Comparison of ENCODE assay signal across 18 cellular contexts in the genomic region with DNA sequence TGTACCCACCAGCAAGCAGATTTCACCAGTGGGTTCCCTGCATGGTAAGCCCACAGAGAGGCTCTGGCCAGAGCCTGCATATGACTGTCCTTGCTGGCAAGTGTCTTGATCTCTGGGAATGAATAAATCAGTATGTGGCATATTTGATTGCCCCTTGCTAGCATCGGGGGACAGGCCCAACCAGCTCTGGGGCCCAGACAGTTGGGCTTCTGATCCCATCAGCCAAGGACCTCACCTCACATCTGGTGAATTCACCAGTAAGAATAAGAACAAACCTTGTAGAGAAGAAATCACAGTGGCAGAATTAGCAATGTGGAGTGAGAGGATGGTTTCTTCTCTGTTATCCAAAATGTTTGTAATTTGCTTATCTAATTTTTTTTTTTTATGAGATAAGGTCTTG. TPM values are rescaled to one million over a fixed set of nuclear protein-coding genes. Genes with fewer than 3 reads are reported as not detected.
DNase-seq lines count a peak whose midpoint lies in the region; ATAC-seq and TF ChIP-seq lines count a peak whose summit lies in the region.
"Had no signal": no experiment of that assay in that cellular context is flagged by ENCODE, and none has a peak within 500 bp of the region (broad histone marks: within the 10 kb centered on the region; RNA-seq: fewer than 3 reads in every experiment).

No MANE protein-coding gene starts in this region.

- 21 to 27% methylated on average over 1 of the region's 1 CpG for WGBS in GM23248 (ENCODE audit: low coverage in 1 of 2, low lambda C conversion rate in 2 of 2, missing lambda C conversion rate in 2 of 2), 2 experiments

- H3K9me3 ChIP-seq in GM23248 (ENCODE audit: low read depth): no peaks in the 10 kb centered on the region
- no peaks in the 10 kb centered on the region for H3K9me3 ChIP-seq in adipocyte (ENCODE audit: control insufficient read depth, low read length)
- no peaks in the 10 kb centered on the region for H3K9me3 ChIP-seq in muscle layer of colon (ENCODE audit: low read length)
- H3K9me3 ChIP-seq: BE2C had no signal

- no peak overlapping the region for H3K4me2 ChIP-seq in GM23248 (ENCODE audit: unreplicated experiment)

- TF ChIP-seq CTCF in type B pancreatic cell (conservative IDR thresholded peaks at IDR 0.05): no peak

- DNase-seq in GM23248 (no peak), adipocyte (ENCODE audit: low read depth) (no peak), type B pancreatic cell (ENCODE audit: extremely low spot score, unreplicated experiment) (no peak)
- DNase-seq: BE2C; CD4-positive, CD25-positive, alpha-beta regulatory T cell; COR-L47; GF-D8; NCI-H1092 treated with DMSO at 0.1 percent for 48 hours; NCI-H748 treated with DMSO at 0.1 percent for 48 hours; RPMI8226; SHP77 treated with DMSO at 0.1 percent for 48 hours had no signal

- no peaks in the 10 kb centered on the region for H3K36me3 Mint-ChIP-seq in type B pancreatic cell
- H3K36me3 Mint-ChIP-seq: CD4-positive, CD25-positive, alpha-beta regulatory T cell had no signal

- no peaks in the 10 kb centered on the region for H3K9me3 Mint-ChIP-seq in type B pancreatic cell
- H3K9me3 Mint-ChIP-seq: CD4-positive, CD25-positive, alpha-beta regulatory T cell had no signal

- H3K4me1 ChIP-seq in GM23248 (ENCODE audit: insufficient read depth) (peaks cover 43% of the 10 kb centered on the region), adipocyte (ENCODE audit: control insufficient read depth, insufficient read depth, low read length) (peaks cover 54% of the 10 kb centered on the region), muscle layer of colon (ENCODE audit: insufficient read depth, low read length) (peaks cover 86% of the 10 kb centered on the region)

- peak overlapping the region; percentile 15 for H3K27ac Mint-ChIP-seq in type B pancreatic cell
- H3K27ac Mint-ChIP-seq: CD4-positive, CD25-positive, alpha-beta regulatory T cell had no signal

- H3K4me3 Mint-ChIP-seq in type B pancreatic cell: no peak overlapping the region
- H3K4me3 Mint-ChIP-seq: CD4-positive, CD25-positive, alpha-beta regulatory T cell had no signal

- no peaks in the 10 kb centered on the region for H3K79me2 ChIP-seq in GM23248 (ENCODE audit: insufficient read depth)

- no peaks in the 10 kb centered on the region for H3K9me2 ChIP-seq in GM23248 (ENCODE audit: insufficient read depth)

- no peak overlapping the region for H3K27ac ChIP-seq in GM23248
- H3K27ac ChIP-seq in muscle layer of colon (ENCODE audit: low read depth, low read length): peak overlapping the region; percentile 35

- ATAC-seq in GM21381 (IDR thresholded peaks at IDR 0.05; ENCODE audit: unreplicated experiment) (no peak), GM21717 (IDR thresholded peaks at IDR 0.05; ENCODE audit: unreplicated experiment) (no peak), GM21367 (IDR thresholded peaks at IDR 0.05; ENCODE audit: unreplicated experiment) (no peak)
- ATAC-seq: K562 had no signal

- H3K9ac ChIP-seq in GM23248: 0 out of 2 replicates have a peak overlapping the region, but pooled peaks have one; percentile 30
- H3K9ac ChIP-seq in adipocyte (ENCODE audit: low read length): peak overlapping the region; percentile 88
- H3K9ac ChIP-seq in muscle layer of colon (ENCODE audit: low read length): no peak overlapping the region

- peaks cover 10% of the 10 kb centered on the region; the same call in 1 of the 2 replicates for H3F3A ChIP-seq in GM23248 (ENCODE audit: insufficient read depth)

- peaks cover 35% of the 10 kb centered on the region for H3K4me1 Mint-ChIP-seq in type B pancreatic cell (ENCODE audit: unreplicated experiment)
- H3K4me1 Mint-ChIP-seq: CD4-positive, CD25-positive, alpha-beta regulatory T cell had no signal

- no peaks in the 10 kb centered on the region for H3K27me3 ChIP-seq in GM23248 (replicated peaks; ENCODE audit: insufficient read depth)
- H3K27me3 ChIP-seq in adipocyte (replicated peaks; ENCODE audit: control insufficient read depth, insufficient read depth, low read length): no peaks in the 10 kb centered on the region
- no peaks in the 10 kb centered on the region for H3K27me3 ChIP-seq in muscle layer of colon (ENCODE audit: control insufficient read depth in 1 of 2, insufficient read depth in 2 of 2, low read length in 2 of 2)
- H3K27me3 ChIP-seq: BE2C had no signal

- H3K36me3 ChIP-seq in GM23248 (ENCODE audit: low read depth) (no peaks in the 10 kb centered on the region), adipocyte (ENCODE audit: control insufficient read depth, insufficient read depth, low read length, severe bottlenecking) (no peaks in the 10 kb centered on the region), muscle layer of colon (ENCODE audit: insufficient read depth, low read length) (no peaks in the 10 kb centered on the region)
- H3K36me3 ChIP-seq: BE2C had no signal

- H3K4me3 ChIP-seq in GM23248: no peak overlapping the region
- no peak overlapping the region for H3K4me3 ChIP-seq in adipocyte (ENCODE audit: low read length)
- H3K4me3 ChIP-seq in muscle layer of colon (ENCODE audit: low read depth in 1 of 2, low read length in 2 of 2): no peak overlapping the region
- H3K4me3 ChIP-seq: K562 had no signal

- H4K20me1 ChIP-seq in GM23248 (ENCODE audit: insufficient read depth): no peaks in the 10 kb centered on the region

- H2AFZ ChIP-seq in GM23248: no peak overlapping the region

- in situ Hi-C loops in GM23248 (cut with MboI): no loop called here

- H3K27me3 Mint-ChIP-seq in type B pancreatic cell: peaks cover 6% of the 10 kb centered on the region
- H3K27me3 Mint-ChIP-seq: CD4-positive, CD25-positive, alpha-beta regulatory T cell had no signal

RNA-seq across cellular contexts. Expression of a gene that starts 15.9 kb away (rescaled TPM):
- 0.13 TPM in 1 of 2 replicates, not detected in the other for total RNA-seq in GM23248 (2014; rRNA removed; shearing (Covaris generic))
- 0.51 and 0.76 TPM in 2 replicates for polyA plus RNA-seq in GM23248 (2016; fragmentation: Nextera tagmentation; extraction: Ambion mirVana)
- total RNA-seq in type B pancreatic cell (ENCODE audit: low replicate concordance): not detected in 2 replicates
- total RNA-seq: CD4-positive, CD25-positive, alpha-beta regulatory T cell; K562; NCI-H460; OCI-LY7 had no signal
- polyA plus RNA-seq: CD4-positive, CD25-positive, alpha-beta regulatory T cell had no signal
